In the genomic region with DNA sequence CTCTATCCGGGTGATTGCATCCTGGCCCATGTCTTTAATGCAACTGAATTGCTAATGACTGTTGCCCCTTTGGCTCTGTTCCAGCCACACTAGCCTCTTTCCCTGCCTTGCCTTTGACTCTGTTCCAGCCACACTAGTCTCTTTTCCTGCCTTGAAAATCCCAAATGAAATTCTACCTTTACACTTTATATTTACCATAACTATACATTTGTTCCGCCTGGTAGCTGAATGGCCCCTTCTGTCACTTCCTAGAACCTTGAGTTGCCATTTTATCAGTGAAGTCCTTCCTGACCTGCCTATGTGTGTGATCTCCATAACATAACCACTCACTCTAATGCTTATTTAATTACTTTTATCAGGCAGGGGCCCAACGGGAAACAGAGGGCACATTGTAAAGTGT, we compare ENCODE assay signal across 32 cellular contexts.
"Had no signal": no experiment of that assay in that cellular context is flagged by ENCODE, and none has a peak within 500 bp of the region (broad histone marks: within the 10 kb centered on the region; RNA-seq: fewer than 3 reads in every experiment).

No MANE protein-coding gene starts in this region.

- H3K36me3 ChIP-seq: neutrophil, ovary, right lobe of liver, sigmoid colon, spleen, suprapubic skin, tibial artery, transverse colon, upper lobe of right lung, uterus had no signal

- ATAC-seq: naive thymus-derived CD8-positive, alpha-beta T cell; natural killer cell treated with Interleukin-12 subunit alpha and Interleukin-12 subunit beta and Interleukin-15 and Interleukin-18, amount 100 ng/mL, for 72 hours; psoas muscle; right cardiac atrium; right lobe of liver; stimulated activated memory B cell treated with anti-CD40 and anti-IgM and Interleukin-4, amounts not matched to agents 10 μg/mL and 1 μg/mL and 100 μg/mL, for 72 hours; stimulated activated naive CD8-positive, alpha-beta T cell treated with anti-CD3 and anti-CD28 coated beads, Interleukin-15, amount 100 ng/mL, for 72 hours; stimulated activated naive CD8-positive, alpha-beta T cell treated with anti-CD3 and anti-CD28 coated beads, Interleukin-15, Interleukin-2, amounts not matched to agents 100 U/mL and 50 U/mL, for 24 hours; upper lobe of right lung had no signal

- H3K4me1 Mint-ChIP-seq: naive thymus-derived CD8-positive, alpha-beta T cell; neural crest cell; stimulated activated memory B cell treated with anti-CD40 and anti-IgM and Interleukin-4, amounts not matched to agents 10 μg/mL and 1 μg/mL and 100 μg/mL, for 72 hours; stimulated activated naive CD8-positive, alpha-beta T cell treated with anti-CD3 and anti-CD28 coated beads, Interleukin-15, amount 100 ng/mL, for 72 hours had no signal

- H3K36me3 Mint-ChIP-seq: naive thymus-derived CD8-positive, alpha-beta T cell; natural killer cell treated with Interleukin-12 subunit alpha and Interleukin-12 subunit beta and Interleukin-15 and Interleukin-18, amount 100 ng/mL, for 72 hours; stimulated activated memory B cell treated with anti-CD40 and anti-IgM and Interleukin-4, amounts not matched to agents 10 μg/mL and 1 μg/mL and 100 μg/mL, for 72 hours; type B pancreatic cell had no signal

- H3K27ac ChIP-seq: neutrophil, ovary, parathyroid adenoma, psoas muscle, right lobe of liver, sigmoid colon, spleen, suprapubic skin, testis, tibial artery, transverse colon, upper lobe of right lung, uterus had no signal

- H3K27me3 Mint-ChIP-seq: naive thymus-derived CD8-positive, alpha-beta T cell; natural killer cell treated with Interleukin-12 subunit alpha and Interleukin-12 subunit beta and Interleukin-15 and Interleukin-18, amount 100 ng/mL, for 72 hours; progenitor cell of endocrine pancreas; stimulated activated memory B cell treated with anti-CD40 and anti-IgM and Interleukin-4, amounts not matched to agents 10 μg/mL and 1 μg/mL and 100 μg/mL, for 72 hours; stimulated activated naive CD8-positive, alpha-beta T cell treated with anti-CD3 and anti-CD28 coated beads, Interleukin-15, amount 100 ng/mL, for 72 hours had no signal

- H3K27ac Mint-ChIP-seq: naive thymus-derived CD8-positive, alpha-beta T cell; natural killer cell treated with Interleukin-12 subunit alpha and Interleukin-12 subunit beta and Interleukin-15 and Interleukin-18, amount 100 ng/mL, for 72 hours; nephron progenitor cell; progenitor cell of endocrine pancreas; stimulated activated memory B cell treated with anti-CD40 and anti-IgM and Interleukin-4, amounts not matched to agents 10 μg/mL and 1 μg/mL and 100 μg/mL, for 72 hours; stimulated activated naive CD8-positive, alpha-beta T cell treated with anti-CD3 and anti-CD28 coated beads, Interleukin-15, amount 100 ng/mL, for 72 hours; type B pancreatic cell had no signal

- H3K9me3 ChIP-seq: neutrophil, ovary, psoas muscle, right lobe of liver, sigmoid colon, suprapubic skin, testis, tibial artery, transverse colon, upper lobe of right lung, uterus had no signal

- H3K27me3 ChIP-seq: neutrophil, ovary, right lobe of liver, sigmoid colon, spleen, suprapubic skin, testis, tibial artery, transverse colon, upper lobe of right lung, uterus had no signal

- H3K4me1 ChIP-seq: parathyroid adenoma, psoas muscle, right lobe of liver, spleen, suprapubic skin, testis, tibial artery, transverse colon, upper lobe of right lung, uterus had no signal

- H3K4me3 ChIP-seq: ovary, psoas muscle, right lobe of liver, sigmoid colon, smooth muscle cell, spleen, suprapubic skin, testis, tibial artery, transverse colon, upper lobe of right lung, uterus had no signal

- H3K4me3 Mint-ChIP-seq: naive thymus-derived CD8-positive, alpha-beta T cell; natural killer cell treated with Interleukin-12 subunit alpha and Interleukin-12 subunit beta and Interleukin-15 and Interleukin-18, amount 100 ng/mL, for 72 hours; nephron progenitor cell; neural crest cell; stimulated activated memory B cell treated with anti-CD40 and anti-IgM and Interleukin-4, amounts not matched to agents 10 μg/mL and 1 μg/mL and 100 μg/mL, for 72 hours; stimulated activated naive CD8-positive, alpha-beta T cell treated with anti-CD3 and anti-CD28 coated beads, Interleukin-15, amount 100 ng/mL, for 72 hours; type B pancreatic cell had no signal

- H3K9me3 Mint-ChIP-seq: neural crest cell, type B pancreatic cell had no signal

- DNase-seq: naive thymus-derived CD8-positive, alpha-beta T cell; nephron progenitor cell; nucleus accumbens; ovary; posterior cingulate gyrus; psoas muscle; right cardiac atrium; right lobe of liver; sigmoid colon; spleen; stimulated activated CD4-positive, alpha-beta T cell treated with anti-CD3 and anti-CD28 coated beads, Interleukin-12 subunit alpha, Interleukin-12 subunit beta, amount 100 ng/mL, for 4 hours; stimulated activated CD4-positive, alpha-beta T cell treated with anti-CD3 and anti-CD28 coated beads, Interleukin-1b, Interleukin-23, amount 100 ng/mL, for 48 hours; stimulated activated CD4-positive, alpha-beta T cell treated with anti-CD3 and anti-CD28 coated beads, Interleukin-4, amount 100 ng/mL, for 1 hour; stimulated activated CD4-positive, alpha-beta T cell treated with anti-CD3 and anti-CD28 coated beads, Interleukin-4, amount 100 ng/mL, for 4 hours; stimulated activated CD8-positive, alpha-beta memory T cell treated with anti-CD3 and anti-CD28 coated beads, Interleukin-4, amount 100 ng/mL, for 48 hours; stimulated activated naive CD4-positive, alpha-beta T cell; stimulated activated naive CD8-positive, alpha-beta T cell treated with anti-CD3 and anti-CD28 coated beads, Interleukin-15, amount 100 ng/mL, for 72 hours; stimulated activated naive CD8-positive, alpha-beta T cell treated with anti-CD3 and anti-CD28 coated beads, Interleukin-15, Interleukin-2, amounts not matched to agents 100 U/mL and 50 U/mL, for 24 hours; testis; tibial artery; transverse colon; upper lobe of right lung; uterus had no signal
